11 cellular contexts compared by ENCODE assay signal in the genomic region with DNA sequence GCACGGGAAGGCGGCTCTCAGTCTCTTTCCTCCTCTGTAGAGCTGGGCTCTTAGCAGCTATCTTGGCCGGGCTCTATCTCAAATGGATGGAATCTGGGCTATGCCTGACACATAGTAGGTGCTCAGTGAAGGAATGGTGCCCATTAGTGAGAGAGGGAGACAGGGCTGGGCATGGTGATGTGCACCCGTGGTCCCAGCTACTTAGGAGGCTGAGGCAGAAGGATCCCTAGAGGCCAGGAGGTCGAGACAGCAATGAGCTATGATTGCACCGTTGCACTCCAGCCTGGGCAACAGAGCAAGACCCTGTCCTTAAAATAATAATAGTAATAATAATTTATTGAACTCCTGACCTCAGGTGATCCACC. TPM values are rescaled to one million over a fixed set of nuclear protein-coding genes. Genes with fewer than 3 reads are reported as not detected.
DNase-seq lines count a peak whose midpoint lies in the region; ATAC-seq and TF ChIP-seq lines count a peak whose summit lies in the region.
"Had no signal": no experiment of that assay in that cellular context is flagged by ENCODE, and none has a peak within 500 bp of the region (broad histone marks: within the 10 kb centered on the region; RNA-seq: fewer than 3 reads in every experiment).

No MANE protein-coding gene starts in this region.

- no peak overlapping the region for H3K9ac ChIP-seq in MM.1S (ENCODE audit: low read length)

- TF ChIP-seq CTCF in right atrium auricular region (IDR thresholded peaks at IDR 0.05), result no peak
- no peak for TF ChIP-seq CTCF in WTC11 (IDR thresholded peaks at IDR 0.05)
- TF ChIP-seq CTCF in lung (IDR thresholded peaks at IDR 0.05; ENCODE audit: control extremely low read depth, extremely low read depth), result no peak
- no peak for TF ChIP-seq CTCF in upper lobe of left lung (IDR thresholded peaks at IDR 0.05)
- TF ChIP-seq CTCF in MM.1S (IDR thresholded peaks at IDR 0.05; ENCODE audit: low read length), result no peak

- no peak for TF ChIP-seq EP300 in upper lobe of left lung (IDR thresholded peaks at IDR 0.05)

- POLR2A ChIA-PET in WTC11 (lab: Charles Lee), result interaction anchor here (1.0 kb wide), 1 partner anchor 12 kb away, joined by 3 read pairs; no protein-coding TSS in a partner anchor

- H3K27ac ChIP-seq in right atrium auricular region (peak overlapping the region; percentile 53 to 85), lung (ENCODE audit: low read depth in 1 of 2, low read length in 1 of 2) (peak overlapping the region; percentile 34 to 80), upper lobe of left lung (peak overlapping the region; percentile 61 to 79 (median 77)), MM.1S (ENCODE audit: low read length) (no peak overlapping the region), aorta (ENCODE audit: low read depth in 1 of 2, low read length in 2 of 2) (peak overlapping the region in 1 of 2 donors; percentile 55)

- no peaks in the 10 kb centered on the region for H3K36me3 Mint-ChIP-seq in WTC11

- H4K20me1 ChIP-seq in MM.1S (ENCODE audit: insufficient read depth, low read length), result no peaks in the 10 kb centered on the region

- H3K9me3 Mint-ChIP-seq in WTC11, result no peaks in the 10 kb centered on the region

- no peak overlapping the region for H3K27ac Mint-ChIP-seq in WTC11

- peaks cover 5% of the 10 kb centered on the region for H3K4me1 Mint-ChIP-seq in WTC11

- H3K27me3 ChIP-seq in right atrium auricular region (no peaks in the 10 kb centered on the region), lung (ENCODE audit: control insufficient read depth, insufficient read depth) (no peaks in the 10 kb centered on the region), upper lobe of left lung (no peaks in the 10 kb centered on the region), MM.1S (replicated peaks; ENCODE audit: insufficient read depth, low read length) (no peaks in the 10 kb centered on the region), aorta (ENCODE audit: control insufficient read depth in 1 of 2, insufficient read depth in 2 of 2, low read length in 1 of 2) (no peaks in the 10 kb centered on the region)
- H3K27me3 ChIP-seq: dorsolateral prefrontal cortex had no signal

- WGBS in lung, 2 donors, result 50 to 65% methylated on average over 6 of the region's 6 CpGs
- WGBS in upper lobe of left lung, 2 donors, result 72 to 89% methylated on average over 3 to 6 of the region's 6 CpGs
- 59 to 61% methylated on average over 6 of the region's 6 CpGs for WGBS in aorta, 2 donors

- no peaks in the 10 kb centered on the region for H3K9me2 ChIP-seq in MM.1S (replicated peaks; ENCODE audit: insufficient read depth, low read length)

- no peak overlapping the region for H2AFZ ChIP-seq in MM.1S (ENCODE audit: low read length)

- H3K9me3 ChIP-seq in right atrium auricular region (no peaks in the 10 kb centered on the region), lung (ENCODE audit: control insufficient read depth in 2 of 2, insufficient read depth in 1 of 2, low read length in 1 of 2) (no peaks in the 10 kb centered on the region), upper lobe of left lung (no peaks in the 10 kb centered on the region), MM.1S (replicated peaks; ENCODE audit: insufficient read depth, low read length) (no peaks in the 10 kb centered on the region), aorta (ENCODE audit: control insufficient read depth, low read length) (no peaks in the 10 kb centered on the region)
- H3K9me3 ChIP-seq: Caco-2 had no signal

- intact Hi-C loops in Right ventricle myocardium superior (cut with DNase I), result no loop called here
- intact Hi-C loops in aorta (cut with DNase I), result loop anchor here in 1 of 2 donors (2.0 kb wide), 1 partner anchor 43 kb away; no protein-coding TSS in a partner anchor

- H3K4me1 ChIP-seq in right atrium auricular region (peaks cover 0 to 47% of the 10 kb centered on the region in 2 donors), lung (ENCODE audit: control insufficient read depth in 2 of 2, insufficient read depth in 2 of 2, low read length in 2 of 2) (peaks cover 0 to 18% of the 10 kb centered on the region in 2 donors), upper lobe of left lung (peaks cover 43 to 49% (median 45%) of the 10 kb centered on the region in 4 donors), MM.1S (ENCODE audit: low read length) (peaks cover 3% of the 10 kb centered on the region; the same call in 1 of the 2 replicates), aorta (ENCODE audit: control insufficient read depth in 1 of 2, insufficient read depth in 2 of 2, low read length in 2 of 2) (peaks cover 0 to 2% of the 10 kb centered on the region in 2 donors)
- H3K4me1 ChIP-seq: Caco-2 had no signal

- DNase-seq in right atrium auricular region (ENCODE audit: low spot score) (no peak), Right ventricle myocardium superior (no peak), WTC11 (ENCODE audit: low spot score) (no peak), lung (ENCODE audit: low spot score) (no peak), upper lobe of left lung (no peak), MM.1S (no peak), aorta (no peak), NCI-H345 treated with DMSO at 0.1 percent for 48 hours (lab: John Stamatoyannopoulos, UW; ENCODE audit: unreplicated experiment) (no peak)
- DNase-seq: Caco-2, dorsolateral prefrontal cortex, hippocampal formation had no signal

- ATAC-seq in Right ventricle myocardium superior (ENCODE audit: poor library complexity) (no peak), WTC11 (no peak), lung (ENCODE audit: insufficient read depth, low FRiP score) (no peak), upper lobe of left lung (ENCODE audit: low FRiP score in 2 of 2) (no peak), aorta (ENCODE audit: low FRiP score) (no peak)

- no peaks in the 10 kb centered on the region for H3K27me3 Mint-ChIP-seq in WTC11 (ENCODE audit: low read depth)

- H3K79me2 ChIP-seq in MM.1S (ENCODE audit: low read length), result no peaks in the 10 kb centered on the region

- H3K36me3 ChIP-seq in right atrium auricular region (no peaks in the 10 kb centered on the region), lung (ENCODE audit: control insufficient read depth in 2 of 2, insufficient read depth in 2 of 2, low read length in 2 of 2) (no peaks in the 10 kb centered on the region), upper lobe of left lung (no peaks in the 10 kb centered on the region), MM.1S (replicated peaks; ENCODE audit: insufficient read depth, low read length) (no peaks in the 10 kb centered on the region), aorta (ENCODE audit: control insufficient read depth in 1 of 2, insufficient read depth in 2 of 2, low read length in 1 of 2) (no peaks in the 10 kb centered on the region)

- TF ChIP-seq POLR2A in upper lobe of left lung (IDR thresholded peaks at IDR 0.05), result no peak

- H3K4me3 ChIP-seq in right atrium auricular region (no peak overlapping the region), lung (no peak overlapping the region), upper lobe of left lung (no peak overlapping the region), MM.1S (ENCODE audit: low read length) (no peak overlapping the region), aorta (ENCODE audit: low read length in 2 of 2) (no peak overlapping the region)

- no peak overlapping the region for H3K4me3 Mint-ChIP-seq in WTC11

- CTCF ChIA-PET in WTC11 (lab: Charles Lee), result interaction anchor here (1.2 to 2.8 kb wide), 6 partner anchors 9 to 93 kb away, joined by 3 to 15 read pairs (median 6); no protein-coding TSS in a partner anchor

- H3K4me2 ChIP-seq in MM.1S (ENCODE audit: low read depth, low read length), result no peak overlapping the region

- no peaks in the 10 kb centered on the region for H3F3A ChIP-seq in MM.1S (ENCODE audit: insufficient read depth, low read length)

TF ChIP-seq in WTC11, 78 proteins besides CTCF, POLR2A, EP300 and RAD21:
- TF ChIP-seq ATF6 (CRISPR knock-in tag; IDR thresholded peaks at IDR 0.05) (no peak), ZNF121 (CRISPR knock-in tag; IDR thresholded peaks at IDR 0.05) (peak; percentile 53; the same call in 1 of the 2 replicates)

RNA-seq across cellular contexts. Expression of gene KLF2, which starts 14.7 kb away (rescaled TPM):
- 10 to 100 TPM; 40.9 to 82.3 TPM for total RNA-seq in right atrium auricular region
- 67.6 TPM for total RNA-seq in Right ventricle myocardium superior
- total RNA-seq in WTC11 (2021), result 0.82 to 1.1 TPM (median 1.0 TPM) in 3 replicates
- 100 to 1,000 TPM in 1 of 2 donors, 10 to 100 TPM in 1; 32.5 to 104 TPM for total RNA-seq in lung
- polyA plus RNA-seq in lung, result 100 to 1,000 TPM in 1 of 2 donors, 1 to 10 TPM in 1; 7.7 to 121 TPM
- total RNA-seq in upper lobe of left lung, result 100 to 1,000 TPM in 2 of 6 donors, 10 to 100 TPM in 4; 26.2 to 298 (median 75.8) TPM
- total RNA-seq in aorta, result 100 to 1,000 TPM in 1 of 2 donors, 10 to 100 TPM in 1; 98.9 to 223 TPM
- polyA plus RNA-seq in aorta, result 10 to 100 TPM in 1 of 2 donors, 1 to 10 TPM in 1; 4.8 to 12.4 TPM

Comparison
In these comparisons a context has a peak if more than half of its experiments do, and no peak if none do; other contexts are left out.
1. RNA of gene KLF2, which starts 14.7 kb away (total RNA-seq): 98.9 to 223 TPM in aorta, 32.5 to 104 TPM in lung, 26.2 to 298 TPM in upper lobe of left lung, 40.9 to 82.3 TPM in right atrium auricular region and 67.6 TPM in Right ventricle myocardium superior (single experiment); 0.82 to 1.1 TPM in WTC11; every median in the first group is over 10 times any median in the second.